In genomic region chr10:74827694-74828093, GRCh38 we compare ENCODE assay signal across 10 cellular contexts. TPM values are rescaled to one million over a fixed set of nuclear protein-coding genes. Genes with fewer than 3 reads are reported as not detected.
DNase-seq lines count a peak whose midpoint lies in the region; ATAC-seq and TF ChIP-seq lines count a peak whose summit lies in the region.
"Had no signal": no experiment of that assay in that cellular context is flagged by ENCODE, and none has a peak within 500 bp of the region (broad histone marks: within the 10 kb centered on the region; RNA-seq: fewer than 3 reads in every experiment).

No MANE protein-coding gene starts in this region.

- peak overlapping the region; percentile 84 for H3K4me3 ChIP-seq in AG09309 (ENCODE audit: control insufficient read depth, low read depth, low read length)
- H3K4me3 ChIP-seq in IMR-90 (ENCODE audit: insufficient read depth, low read depth, low read length), result peak overlapping the region; percentile 69

- H3K27ac ChIP-seq in IMR-90 (ENCODE audit: insufficient read depth, low read length), result peak overlapping the region; percentile 16; the same call in 1 of the 2 replicates

- peak overlapping the region; percentile 52 for H3K9ac ChIP-seq in IMR-90 (ENCODE audit: low read depth, low read length)

- no peak overlapping the region; the same call in 1 of the 2 replicates for H2BK120ac ChIP-seq in IMR-90 (ENCODE audit: low read depth, low read length)

- H4K5ac ChIP-seq in IMR-90 (ENCODE audit: low read depth, low read length), result no peak overlapping the region

- no peak for TF ChIP-seq CTCF in AG09309 (IDR thresholded peaks at IDR 0.05; ENCODE audit: control insufficient read depth, insufficient read depth, low read depth, low read length, missing control alignments)
- no peak for TF ChIP-seq CTCF in IMR-90 (conservative IDR thresholded peaks at IDR 0.05; ENCODE audit: low read depth, low read length)
- TF ChIP-seq CTCF in chondrocyte (IDR thresholded peaks at IDR 0.05), result no peak
- no peak for TF ChIP-seq CTCF in nephron progenitor cell (IDR thresholded peaks at IDR 0.05)

- H2AK5ac ChIP-seq in IMR-90 (ENCODE audit: low read depth, low read length), result peak overlapping the region; percentile 75

- no peak overlapping the region for H2AFZ ChIP-seq in IMR-90 (replicated peaks; ENCODE audit: low read length, poor library complexity)

- H3K18ac ChIP-seq in IMR-90 (ENCODE audit: low read depth, low read length), result no peak overlapping the region

- H4K20me1 ChIP-seq in IMR-90 (ENCODE audit: insufficient read depth, low read length), result peaks cover 18% of the 10 kb centered on the region

- intact Hi-C loops in IMR-90 (cut with micrococcal nuclease), result loop anchor here (5.0 to 10.0 kb wide), 4 partner anchors 55 to 407 kb away; partner anchors contain the start of gene COMTD1

- no peak overlapping the region for H2AK9ac ChIP-seq in IMR-90 (replicated peaks; ENCODE audit: low read depth, low read length, poor library complexity)

- in situ Hi-C loops in IMR-90 (cut with MboI; ENCODE audit: low sequenced_read_pairs), result no loop called here

- H4K8ac ChIP-seq in IMR-90 (ENCODE audit: low read depth in 2 of 2, low read length in 2 of 2), result peak overlapping the region; percentile 7 to 57; a peak in 2 of 4 replicates

- no peak overlapping the region for H4K91ac ChIP-seq in IMR-90 (ENCODE audit: insufficient read depth, low read depth, low read length)

- POLR2A ChIA-PET in IMR-90 (lab: Charles Lee; ENCODE audit: unreplicated experiment), result no interaction called here

- H3K9me3 Mint-ChIP-seq in chondrocyte (ENCODE audit: low read depth) (no peaks in the 10 kb centered on the region), nephron progenitor cell (peaks cover 28% of the 10 kb centered on the region)

- H3K79me1 ChIP-seq in IMR-90 (ENCODE audit: low read depth in 1 of 2, low read length in 2 of 2), result peaks cover 29 to 41% of the 10 kb centered on the region in 2 experiments

- no peak overlapping the region for H2BK20ac ChIP-seq in IMR-90 (ENCODE audit: low read depth, low read length)

- 90% methylated on average over 2 of the region's 7 CpGs; no CpG with 5 or more reads in 1 of the 2 experiments for WGBS in IMR-90 (ENCODE audit: extremely low coverage in 2 of 2, insufficient read length in 1 of 2), 2 experiments

- H3K4ac ChIP-seq in IMR-90 (ENCODE audit: low read depth, low read length), result no peak overlapping the region; the same call in 1 of the 2 replicates

- DNase-seq in AG09309 (ENCODE audit: low read depth), result no peak
- no peak for DNase-seq in IMR-90
- DNase-seq in chondrocyte (ENCODE audit: low spot score), result no peak
- no peak for DNase-seq in nephron progenitor cell
- no peak for DNase-seq in GF-D8 (lab: John Stamatoyannopoulos, UW)
- DNase-seq in NCI-H2227 treated with DMSO at 0.1 percent for 48 hours (lab: John Stamatoyannopoulos, UW), result no peak
- DNase-seq in DMS153 treated with DMSO at 0.1 percent for 48 hours (lab: John Stamatoyannopoulos, UW; ENCODE audit: unreplicated experiment), result no peak
- DNase-seq: amniotic stem cell had no signal

- H3K36me3 Mint-ChIP-seq in chondrocyte (ENCODE audit: low read depth) (no peaks in the 10 kb centered on the region), nephron progenitor cell (ENCODE audit: low read depth) (peaks cover 44% of the 10 kb centered on the region)

- peak overlapping the region; percentile 64 for H2BK5ac ChIP-seq in IMR-90 (ENCODE audit: low read depth, low read length, poor library complexity, severe bottlenecking)

- H3K56ac ChIP-seq in IMR-90 (ENCODE audit: extremely low read depth, insufficient read depth, low read length), result no peak overlapping the region

- dilution Hi-C loops in IMR-90 (cut with HindIII; ENCODE audit: low sequenced_read_pairs, unreplicated experiment), result no loop called here

- peak overlapping the region; percentile 76; the same call in 1 of the 2 replicates for H3K23ac ChIP-seq in IMR-90 (ENCODE audit: low read depth, low read length)

- H2BK15ac ChIP-seq in IMR-90 (ENCODE audit: low read depth, low read length), result peak overlapping the region; percentile 48; the same call in 1 of the 3 replicates

- TF ChIP-seq POLR2A in IMR-90 (IDR thresholded peaks at IDR 0.05; ENCODE audit: low read depth, low read length), result no peak

- no peaks in the 10 kb centered on the region for H3K27me3 ChIP-seq in IMR-90 (ENCODE audit: control insufficient read depth, insufficient read depth, low read length)

- peaks cover 13% of the 10 kb centered on the region for H3K4me1 ChIP-seq in IMR-90 (ENCODE audit: control insufficient read depth, insufficient read depth, low read length)

- peak overlapping the region; percentile 82 for H3K4me2 ChIP-seq in IMR-90 (ENCODE audit: low read depth, low read length)

- H3K27me3 Mint-ChIP-seq in chondrocyte (ENCODE audit: low read depth), result no peaks in the 10 kb centered on the region
- H3K27me3 Mint-ChIP-seq in nephron progenitor cell (ENCODE audit: low read depth, poor library complexity), result peaks cover 3% of the 10 kb centered on the region

- H3K27ac Mint-ChIP-seq in chondrocyte (ENCODE audit: unreplicated experiment) (no peak overlapping the region), nephron progenitor cell (peak overlapping the region; percentile 38)

- H3K4me3 Mint-ChIP-seq in chondrocyte (ENCODE audit: unreplicated experiment) (peak overlapping the region; percentile 77), nephron progenitor cell (peak overlapping the region; percentile 96)

- BruUV-seq in IMR-90 (replicated peaks; lab: Mats Ljungman, UMichigan), result no TSS peak

- TF ChIP-seq RAD21 in IMR-90 (IDR thresholded peaks at IDR 0.05; ENCODE audit: low read length), result no peak

- peaks cover 16% of the 10 kb centered on the region for H3K9me1 ChIP-seq in IMR-90 (ENCODE audit: insufficient read depth, low read length)

- no peaks in the 10 kb centered on the region for H3K36me3 ChIP-seq in IMR-90 (ENCODE audit: control insufficient read depth, insufficient read depth, low read length)
- H3K36me3 ChIP-seq: prostate gland had no signal

- CTCF ChIA-PET in IMR-90 (lab: Yijun Ruan, JAX), result no interaction called here

- H3K4me1 Mint-ChIP-seq in chondrocyte (ENCODE audit: low read depth) (peaks cover 42% of the 10 kb centered on the region), nephron progenitor cell (peaks cover 35% of the 10 kb centered on the region)

- H3K9me3 ChIP-seq in IMR-90 (ENCODE audit: control insufficient read depth, insufficient read depth, low read length), result no peaks in the 10 kb centered on the region
- H3K9me3 ChIP-seq: prostate gland had no signal

- H3K14ac ChIP-seq in IMR-90 (replicated peaks; ENCODE audit: low read depth, low read length), result peak overlapping the region; percentile 73; the same call in 1 of the 2 replicates

- ATAC-seq in IMR-90 (ENCODE audit: low read depth) (no peak), GM18517 (IDR thresholded peaks at IDR 0.05; ENCODE audit: unreplicated experiment) (no peak)

TF ChIP-seq in IMR-90, 13 proteins besides CTCF, POLR2A, EP300 and RAD21:
- TF ChIP-seq CEBPB (IDR thresholded peaks at IDR 0.05; ENCODE audit: low read depth, low read length) (no peak), BHLHE40 (IDR thresholded peaks at IDR 0.05; ENCODE audit: low read depth, low read length) (no peak)
- TF ChIP-seq, protein P1, sequence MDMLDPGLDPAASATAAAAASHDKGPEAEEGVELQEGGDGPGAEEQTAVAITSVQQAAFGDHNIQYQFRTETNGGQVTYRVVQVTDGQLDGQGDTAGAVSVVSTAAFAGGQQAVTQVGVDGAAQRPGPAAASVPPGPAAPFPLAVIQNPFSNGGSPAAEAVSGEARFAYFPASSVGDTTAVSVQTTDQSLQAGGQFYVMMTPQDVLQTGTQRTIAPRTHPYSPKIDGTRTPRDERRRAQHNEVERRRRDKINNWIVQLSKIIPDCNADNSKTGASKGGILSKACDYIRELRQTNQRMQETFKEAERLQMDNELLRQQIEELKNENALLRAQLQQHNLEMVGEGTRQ (IDR thresholded peaks at IDR 0.05; ENCODE audit: low read depth, low read length), result no peak

RNA-seq across cellular contexts. Expression of gene KAT6B, which starts 1.3 kb away (rescaled TPM):
- total RNA-seq in IMR-90 (2012; rRNA removed), result 27.8 and 28.1 TPM in 2 replicates
- 8.1 and 8.8 TPM in 2 replicates for polyA plus RNA-seq in IMR-90 (2012; rRNA removed)
- 3.6 and 4.2 TPM in 2 replicates for polyA plus RNA-seq in IMR-90 (2012; cell fraction: cytosol; rRNA removed)
- polyA plus RNA-seq in IMR-90 (2012; cell fraction: nucleus; rRNA removed; ENCODE audit: low replicate concordance), result 9.0 and 13.6 TPM in 2 replicates
- total RNA-seq in chondrocyte, result 17.8 to 23.1 TPM (median 20.8 TPM) in 3 replicates
